Comparison of ENCODE assay signal across 1 cellular context in the genomic region with DNA sequence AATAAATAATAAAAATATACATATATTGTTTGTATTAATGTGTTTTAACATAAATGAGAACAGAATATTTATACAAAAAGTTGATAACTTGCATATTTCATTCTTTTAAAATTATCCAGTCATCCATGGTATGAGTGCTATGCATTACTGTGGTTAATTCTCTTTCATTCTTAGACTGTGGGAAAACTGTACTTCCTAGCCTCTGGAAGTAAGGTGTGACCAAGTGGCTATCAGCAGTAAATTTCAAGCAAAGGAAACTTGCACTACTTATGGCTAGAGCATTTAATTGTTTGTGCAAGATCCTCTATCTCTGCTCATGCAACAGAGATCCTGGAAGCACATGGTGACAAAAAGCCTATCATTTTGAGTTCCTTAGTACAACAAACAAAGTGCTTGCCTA.
TF ChIP-seq lines count a peak whose summit lies in the region.

No MANE protein-coding gene starts in this region.

TF ChIP-seq in IMR-90, 13 proteins besides CTCF, POLR2A, EP300 and RAD21 (continued from another document):
- TF ChIP-seq FOS (IDR thresholded peaks at IDR 0.05; ENCODE audit: low read depth, low read length) (no peak), MXI1 (IDR thresholded peaks at IDR 0.05; ENCODE audit: borderline replicate concordance, low read depth, low read length) (no peak), MAZ (IDR thresholded peaks at IDR 0.05; ENCODE audit: borderline replicate concordance, low read depth, low read length) (no peak), BHLHE40 (IDR thresholded peaks at IDR 0.05; ENCODE audit: low read depth, low read length) (no peak)
- TF ChIP-seq, protein P1, sequence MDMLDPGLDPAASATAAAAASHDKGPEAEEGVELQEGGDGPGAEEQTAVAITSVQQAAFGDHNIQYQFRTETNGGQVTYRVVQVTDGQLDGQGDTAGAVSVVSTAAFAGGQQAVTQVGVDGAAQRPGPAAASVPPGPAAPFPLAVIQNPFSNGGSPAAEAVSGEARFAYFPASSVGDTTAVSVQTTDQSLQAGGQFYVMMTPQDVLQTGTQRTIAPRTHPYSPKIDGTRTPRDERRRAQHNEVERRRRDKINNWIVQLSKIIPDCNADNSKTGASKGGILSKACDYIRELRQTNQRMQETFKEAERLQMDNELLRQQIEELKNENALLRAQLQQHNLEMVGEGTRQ (IDR thresholded peaks at IDR 0.05; ENCODE audit: low read depth, low read length), result no peak
